ENCODE assay signal across 12 cellular contexts in the genomic region with DNA sequence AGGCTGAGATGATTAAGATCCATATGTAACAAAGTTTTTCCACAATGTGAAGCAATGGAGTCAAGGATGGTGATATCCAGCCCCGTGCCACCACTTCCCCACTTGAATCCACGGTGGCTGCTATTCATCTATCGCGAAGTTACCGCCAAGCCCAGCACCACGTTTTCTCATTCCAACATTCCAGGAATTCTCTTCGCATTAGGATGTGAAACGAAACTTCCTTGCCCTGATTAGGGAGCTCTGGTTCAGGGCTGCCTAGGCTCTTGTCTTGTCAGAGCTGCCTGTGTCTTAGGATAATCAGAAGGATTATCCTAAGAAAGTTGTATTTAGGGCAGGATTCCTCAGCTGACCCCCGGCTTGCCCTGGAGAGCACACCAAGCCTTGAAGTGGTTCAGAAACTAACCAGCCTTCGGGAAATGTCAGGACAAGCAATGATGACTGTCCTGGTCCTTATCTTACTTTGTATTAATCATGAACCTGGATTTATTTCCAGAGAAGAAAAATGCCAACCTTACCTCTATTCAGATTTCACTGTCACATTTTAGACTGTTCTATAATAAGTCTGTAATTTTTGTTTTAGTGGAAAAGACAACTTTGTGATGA.
DNase-seq lines count a peak whose midpoint lies in the region; ATAC-seq and TF ChIP-seq lines count a peak whose summit lies in the region.
"Had no signal": no experiment of that assay in that cellular context is flagged by ENCODE, and none has a peak within 500 bp of the region (broad histone marks: within the 10 kb centered on the region; RNA-seq: fewer than 3 reads in every experiment).

No MANE protein-coding gene starts in this region.

- H3K9ac ChIP-seq in IMR-90 (ENCODE audit: low read depth, low read length): 0 out of 2 replicates have a peak overlapping the region, but pooled peaks have one; percentile 18
- no peak overlapping the region for H3K9ac ChIP-seq in stomach smooth muscle (ENCODE audit: low read length in 2 of 2)

- no peak for TF ChIP-seq POLR2A in IMR-90 (IDR thresholded peaks at IDR 0.05; ENCODE audit: low read depth, low read length)

- BruUV-seq in IMR-90 (replicated peaks; lab: Mats Ljungman, UMichigan): no TSS peak

- ATAC-seq in IMR-90 (ENCODE audit: low read depth) (peak; percentile 95), T-helper 17 cell (no peak)

- peak overlapping the region; percentile 57; the same call in 2 of the 3 replicates for H2BK15ac ChIP-seq in IMR-90 (ENCODE audit: low read depth, low read length)

- H3K4me3 ChIP-seq in IMR-90 (ENCODE audit: insufficient read depth, low read depth, low read length): no peak overlapping the region
- H3K4me3 ChIP-seq in iPS DF 6.9 (ENCODE audit: low read length): no peak overlapping the region
- H3K4me3 ChIP-seq in stomach smooth muscle (ENCODE audit: low read length in 2 of 2): peak overlapping the region; percentile 3 to 47
- H3K4me3 ChIP-seq: lower lobe of right lung had no signal

- H2AK5ac ChIP-seq in IMR-90 (ENCODE audit: low read depth, low read length): peak overlapping the region; percentile 63; the same call in 1 of the 2 replicates

- POLR2A ChIA-PET in IMR-90 (lab: Charles Lee; ENCODE audit: unreplicated experiment): no interaction called here

- H4K20me1 ChIP-seq in IMR-90 (ENCODE audit: insufficient read depth, low read length): no peaks in the 10 kb centered on the region

- H3K27ac Mint-ChIP-seq in chondrocyte (ENCODE audit: unreplicated experiment) (peak overlapping the region; percentile 30), T-helper 17 cell (no peak overlapping the region)
- no peak overlapping the region for H3K27ac Mint-ChIP-seq in activated naive CD4-positive, alpha-beta T cell treated with anti-CD3 and anti-CD28 coated beads for 36 hours
- H3K27ac Mint-ChIP-seq in activated T-helper 2 cell treated with anti-CD3 and anti-CD28 coated beads, Interferon-gamma antibody, Interleukin-2, Interleukin-4, amounts not matched to agents 10 μg/mL and 5 μg/mL and 100 μg/mL, durations not matched to agents 14 hours and 24 hours and 36 hours: no peak overlapping the region

- no peak for TF ChIP-seq CTCF in IMR-90 (conservative IDR thresholded peaks at IDR 0.05; ENCODE audit: low read depth, low read length)
- no peak for TF ChIP-seq CTCF in chondrocyte (IDR thresholded peaks at IDR 0.05)

- H2BK20ac ChIP-seq in IMR-90 (ENCODE audit: low read depth, low read length): peak overlapping the region; percentile 89

- H4K5ac ChIP-seq in IMR-90 (ENCODE audit: low read depth, low read length): peak overlapping the region; percentile 62; the same call in 1 of the 2 replicates

- no peaks in the 10 kb centered on the region for H3K79me1 ChIP-seq in IMR-90 (ENCODE audit: low read depth in 1 of 2, low read length in 2 of 2)

- no peak overlapping the region for H2AK9ac ChIP-seq in IMR-90 (replicated peaks; ENCODE audit: low read depth, low read length, poor library complexity)

- H3K23ac ChIP-seq in IMR-90 (ENCODE audit: low read depth, low read length): peak overlapping the region; percentile 77; the same call in 1 of the 2 replicates

- H3K4me3 Mint-ChIP-seq in chondrocyte (ENCODE audit: unreplicated experiment) (peak overlapping the region; percentile 17), T-helper 17 cell (no peak overlapping the region)
- H3K4me3 Mint-ChIP-seq in activated naive CD4-positive, alpha-beta T cell treated with anti-CD3 and anti-CD28 coated beads for 36 hours: no peak overlapping the region
- no peak overlapping the region for H3K4me3 Mint-ChIP-seq in activated T-helper 2 cell treated with anti-CD3 and anti-CD28 coated beads, Interferon-gamma antibody, Interleukin-2, Interleukin-4, amounts not matched to agents 10 μg/mL and 5 μg/mL and 100 μg/mL, durations not matched to agents 14 hours and 24 hours and 36 hours (ENCODE audit: low read depth)

- H4K91ac ChIP-seq in IMR-90 (ENCODE audit: insufficient read depth, low read depth, low read length): peak overlapping the region; percentile 85

- H3K27ac ChIP-seq in IMR-90 (ENCODE audit: insufficient read depth, low read length): peak overlapping the region; percentile 59; the same call in 1 of the 2 replicates
- H3K27ac ChIP-seq in iPS DF 6.9 (ENCODE audit: low read length): no peak overlapping the region
- H3K27ac ChIP-seq in stomach smooth muscle (ENCODE audit: low read length): peak overlapping the region; percentile 46
- H3K27ac ChIP-seq: lower lobe of right lung had no signal

- peak overlapping the region; percentile 1 to 91; a peak in 3 of 4 replicates for H4K8ac ChIP-seq in IMR-90 (ENCODE audit: low read depth in 2 of 2, low read length in 2 of 2)

- H3K9me3 ChIP-seq in IMR-90 (ENCODE audit: control insufficient read depth, insufficient read depth, low read length) (no peaks in the 10 kb centered on the region), iPS DF 6.9 (ENCODE audit: control insufficient read depth, insufficient read depth, low read length) (no peaks in the 10 kb centered on the region), stomach smooth muscle (ENCODE audit: control insufficient read depth in 2 of 2, low read length in 2 of 2) (no peaks in the 10 kb centered on the region), T-helper 17 cell (ENCODE audit: control insufficient read depth, low read length, poor library complexity, severe bottlenecking) (no peaks in the 10 kb centered on the region)
- H3K9me3 ChIP-seq: lower lobe of right lung had no signal

- no peaks in the 10 kb centered on the region for H3K27me3 Mint-ChIP-seq in chondrocyte (ENCODE audit: low read depth)
- H3K27me3 Mint-ChIP-seq in activated naive CD4-positive, alpha-beta T cell treated with anti-CD3 and anti-CD28 coated beads for 36 hours (ENCODE audit: low read depth): peaks cover 2% of the 10 kb centered on the region
- H3K27me3 Mint-ChIP-seq in T-helper 17 cell: peaks cover 45% of the 10 kb centered on the region
- H3K27me3 Mint-ChIP-seq in activated T-helper 2 cell treated with anti-CD3 and anti-CD28 coated beads, Interferon-gamma antibody, Interleukin-2, Interleukin-4, amounts not matched to agents 10 μg/mL and 5 μg/mL and 100 μg/mL, durations not matched to agents 14 hours and 24 hours and 36 hours (ENCODE audit: low read depth): peaks cover 3% of the 10 kb centered on the region

- CTCF ChIA-PET in IMR-90 (lab: Yijun Ruan, JAX): interaction anchor here (1.7 kb wide), 1 partner anchor 20 kb away, joined by 4 read pairs; no protein-coding TSS in a partner anchor
- CTCF ChIA-PET in activated naive CD4-positive, alpha-beta T cell treated with anti-CD3 and anti-CD28 coated beads for 36 hours (lab: Charles Lee): interaction anchor here (1.2 to 1.3 kb wide), 2 partner anchors 55 to 57 kb away, joined by 3 to 4 read pairs; no protein-coding TSS in a partner anchor

- peak overlapping the region; percentile 76 for H2AFZ ChIP-seq in IMR-90 (replicated peaks; ENCODE audit: low read length, poor library complexity)

- H2BK120ac ChIP-seq in IMR-90 (ENCODE audit: low read depth, low read length): peak overlapping the region; percentile 90

- H3K9me3 Mint-ChIP-seq in chondrocyte (ENCODE audit: low read depth): no peaks in the 10 kb centered on the region
- H3K9me3 Mint-ChIP-seq in activated naive CD4-positive, alpha-beta T cell treated with anti-CD3 and anti-CD28 coated beads for 36 hours: no peaks in the 10 kb centered on the region
- no peaks in the 10 kb centered on the region for H3K9me3 Mint-ChIP-seq in activated T-helper 2 cell treated with anti-CD3 and anti-CD28 coated beads, Interferon-gamma antibody, Interleukin-2, Interleukin-4, amounts not matched to agents 10 μg/mL and 5 μg/mL and 100 μg/mL, durations not matched to agents 14 hours and 24 hours and 36 hours

- in situ Hi-C loops in IMR-90 (cut with MboI; ENCODE audit: low sequenced_read_pairs): no loop called here

- no peaks in the 10 kb centered on the region for H3K27me3 ChIP-seq in IMR-90 (ENCODE audit: control insufficient read depth, insufficient read depth, low read length)
- H3K27me3 ChIP-seq in iPS DF 6.9 (ENCODE audit: control insufficient read depth, insufficient read depth, low read length): no peaks in the 10 kb centered on the region; the same call in 1 of the 2 replicates
- no peaks in the 10 kb centered on the region for H3K27me3 ChIP-seq in stomach smooth muscle (ENCODE audit: control insufficient read depth in 1 of 2, insufficient read depth in 2 of 2, low read length in 2 of 2)

- H3K4me1 ChIP-seq in IMR-90 (ENCODE audit: control insufficient read depth, insufficient read depth, low read length) (peaks cover 5% of the 10 kb centered on the region; the same call in 1 of the 2 replicates), iPS DF 6.9 (ENCODE audit: control insufficient read depth, insufficient read depth, low read length) (no peaks in the 10 kb centered on the region; the same call in 1 of the 2 replicates), stomach smooth muscle (ENCODE audit: control insufficient read depth, insufficient read depth, low read length) (peaks cover 14% of the 10 kb centered on the region)
- H3K4me1 ChIP-seq: lower lobe of right lung had no signal

- H3K9me1 ChIP-seq in IMR-90 (ENCODE audit: insufficient read depth, low read length): peaks cover 5% of the 10 kb centered on the region; the same call in 1 of the 2 replicates

- intact Hi-C loops in IMR-90 (cut with micrococcal nuclease): no loop called here
- intact Hi-C loops in activated naive CD4-positive, alpha-beta T cell treated with anti-CD3 and anti-CD28 coated beads for 36 hours (cut with micrococcal nuclease): no loop called here
- intact Hi-C loops in activated T-helper 2 cell treated with anti-CD3 and anti-CD28 coated beads, Interferon-gamma antibody, Interleukin-2, Interleukin-4, amounts not matched to agents 10 μg/mL and 5 μg/mL and 100 μg/mL, durations not matched to agents 14 hours and 24 hours and 36 hours (cut with micrococcal nuclease): no loop called here

- H3K14ac ChIP-seq in IMR-90 (replicated peaks; ENCODE audit: low read depth, low read length): peak overlapping the region; percentile 75

- peaks cover 19% of the 10 kb centered on the region for H3K4me1 Mint-ChIP-seq in chondrocyte (ENCODE audit: low read depth)
- no peaks in the 10 kb centered on the region for H3K4me1 Mint-ChIP-seq in activated naive CD4-positive, alpha-beta T cell treated with anti-CD3 and anti-CD28 coated beads for 36 hours (ENCODE audit: low read depth)
- H3K4me1 Mint-ChIP-seq in T-helper 17 cell: no peaks in the 10 kb centered on the region
- no peaks in the 10 kb centered on the region for H3K4me1 Mint-ChIP-seq in activated T-helper 2 cell treated with anti-CD3 and anti-CD28 coated beads, Interferon-gamma antibody, Interleukin-2, Interleukin-4, amounts not matched to agents 10 μg/mL and 5 μg/mL and 100 μg/mL, durations not matched to agents 14 hours and 24 hours and 36 hours (ENCODE audit: low read depth)

- H3K4ac ChIP-seq in IMR-90 (ENCODE audit: low read depth, low read length): peak overlapping the region; percentile 87

- peak overlapping the region; percentile 91 for H3K18ac ChIP-seq in IMR-90 (ENCODE audit: low read depth, low read length)

- H3K36me3 Mint-ChIP-seq in chondrocyte (ENCODE audit: low read depth): no peaks in the 10 kb centered on the region
- no peaks in the 10 kb centered on the region for H3K36me3 Mint-ChIP-seq in activated naive CD4-positive, alpha-beta T cell treated with anti-CD3 and anti-CD28 coated beads for 36 hours (ENCODE audit: low read depth)
- H3K36me3 Mint-ChIP-seq in T-helper 17 cell (ENCODE audit: low read depth): no peaks in the 10 kb centered on the region
- no peaks in the 10 kb centered on the region for H3K36me3 Mint-ChIP-seq in activated T-helper 2 cell treated with anti-CD3 and anti-CD28 coated beads, Interferon-gamma antibody, Interleukin-2, Interleukin-4, amounts not matched to agents 10 μg/mL and 5 μg/mL and 100 μg/mL, durations not matched to agents 14 hours and 24 hours and 36 hours (ENCODE audit: low read depth)

- H2BK5ac ChIP-seq in IMR-90 (ENCODE audit: low read depth, low read length, poor library complexity, severe bottlenecking): peak overlapping the region; percentile 79

- peak; percentile 64 for DNase-seq in IMR-90
- no peak for DNase-seq in chondrocyte (ENCODE audit: low spot score)
- DNase-seq in iPS DF 6.9 (ENCODE audit: low read depth, low spot score): peak; percentile 13
- no peak for DNase-seq in activated naive CD4-positive, alpha-beta T cell treated with anti-CD3 and anti-CD28 coated beads for 36 hours
- no peak for DNase-seq in T-helper 17 cell
- no peak for DNase-seq in activated T-helper 2 cell treated with anti-CD3 and anti-CD28 coated beads, Interferon-gamma antibody, Interleukin-2, Interleukin-4, amounts not matched to agents 10 μg/mL and 5 μg/mL and 100 μg/mL, durations not matched to agents 14 hours and 24 hours and 36 hours (ENCODE audit: low spot score)
- DNase-seq in SKM-1 (lab: John Stamatoyannopoulos, UW; ENCODE audit: unreplicated experiment): no peak
- DNase-seq: amygdala; lower lobe of right lung; NCI-H2171; stimulated activated CD4-positive, alpha-beta T cell treated with anti-CD3 and anti-CD28 coated beads, Interleukin-4, amount 100 ng/mL, for 1 hour had no signal

- WGBS in IMR-90 (ENCODE audit: extremely low coverage in 2 of 2, insufficient read length in 1 of 2), 2 experiments: no CpG with 5 or more reads among the region's 10 CpGs
- WGBS in iPS DF 6.9 (ENCODE audit: insufficient coverage, insufficient read length): no CpG with 5 or more reads among the region's 10 CpGs

- peak overlapping the region; percentile 60; the same call in 1 of the 2 replicates for H3K56ac ChIP-seq in IMR-90 (ENCODE audit: extremely low read depth, insufficient read depth, low read length)

- dilution Hi-C loops in IMR-90 (cut with HindIII; ENCODE audit: low sequenced_read_pairs, unreplicated experiment): no loop called here

- peak overlapping the region; percentile 88 for H3K4me2 ChIP-seq in IMR-90 (ENCODE audit: low read depth, low read length)

- H3K36me3 ChIP-seq in IMR-90 (ENCODE audit: control insufficient read depth, insufficient read depth, low read length) (no peaks in the 10 kb centered on the region), iPS DF 6.9 (ENCODE audit: control insufficient read depth, insufficient read depth, low read length) (no peaks in the 10 kb centered on the region), stomach smooth muscle (ENCODE audit: control insufficient read depth in 2 of 2, insufficient read depth in 2 of 2, low read length in 2 of 2) (no peaks in the 10 kb centered on the region)
- H3K36me3 ChIP-seq: lower lobe of right lung had no signal

- no peak for TF ChIP-seq RAD21 in IMR-90 (IDR thresholded peaks at IDR 0.05; ENCODE audit: low read length)

Comparison
In these comparisons a context has a peak if more than half of its experiments do, and no peak if none do; other contexts are left out.
1. DNase-seq: peak in IMR-90 (single experiment) and iPS DF 6.9 (single experiment); none in chondrocyte (single experiment), activated naive CD4-positive, alpha-beta T cell treated with anti-CD3 and anti-CD28 coated beads for 36 hours (single experiment), T-helper 17 cell (0 of 3), activated T-helper 2 cell treated with anti-CD3 and anti-CD28 coated beads, Interferon-gamma antibody, Interleukin-2, Interleukin-4, amounts not matched to agents 10 μg/mL and 5 μg/mL and 100 μg/mL, durations not matched to agents 14 hours and 24 hours and 36 hours (single experiment) and SKM-1 (single experiment).
2. H3K4me3 ChIP-seq: peak in stomach smooth muscle (2 of 2); none in IMR-90 (single experiment) and iPS DF 6.9 (single experiment).